ENCODE assay signal across 14 cellular contexts in genomic region chrX:123185714-123186113, GRCh38. TPM values are rescaled to one million over a fixed set of nuclear protein-coding genes. Genes with fewer than 3 reads are reported as not detected.
A peak's percentile ranks its signal among the peaks of the same experiment; 100 is the strongest.
DNase-seq lines count a peak whose midpoint lies in the region; ATAC-seq and TF ChIP-seq lines count a peak whose summit lies in the region.
"Had no signal": no experiment of that assay in that cellular context is flagged by ENCODE, and none has a peak within 500 bp of the region (broad histone marks: within the 10 kb centered on the region; RNA-seq: fewer than 3 reads in every experiment).

No MANE protein-coding gene starts in this region.

- H2AFZ ChIP-seq in ACC112 (ENCODE audit: low read length, unreplicated experiment), result no peak overlapping the region

- H3K27ac ChIP-seq in ACC112 (ENCODE audit: low read depth, low read length) (no peak overlapping the region), HUES48 (ENCODE audit: low read depth, low read length) (no peak overlapping the region), endodermal cell (ENCODE audit: low read depth, low read length) (no peak overlapping the region)
- H3K27ac ChIP-seq: gastrocnemius medialis, testis had no signal

- H3K27me3 Mint-ChIP-seq in endodermal cell (ENCODE audit: insufficient read depth) (peaks cover 45% of the 10 kb centered on the region), neural crest cell (ENCODE audit: low read depth) (peaks cover 47% of the 10 kb centered on the region)

- peaks cover 15% of the 10 kb centered on the region for H3K4me1 ChIP-seq in ACC112 (ENCODE audit: control insufficient read depth, insufficient read depth, low read length, unreplicated experiment)
- peaks cover 32% of the 10 kb centered on the region for H3K4me1 ChIP-seq in HUES48 (ENCODE audit: control insufficient read depth, insufficient read depth, low read length)
- no peaks in the 10 kb centered on the region for H3K4me1 ChIP-seq in endodermal cell (ENCODE audit: control insufficient read depth, insufficient read depth, low read length)
- H3K4me1 ChIP-seq: gastrocnemius medialis, testis had no signal

- TF ChIP-seq POLR2A in GM18505 (IDR thresholded peaks at IDR 0.05; ENCODE audit: borderline replicate concordance, extremely low read depth, insufficient read depth, insufficient read length), result no peak

- H3K36me3 ChIP-seq in ACC112 (ENCODE audit: insufficient read depth, low read length) (no peaks in the 10 kb centered on the region), HUES48 (ENCODE audit: control insufficient read depth, insufficient read depth, low read length) (no peaks in the 10 kb centered on the region), endodermal cell (ENCODE audit: control insufficient read depth, insufficient read depth, low read length) (no peaks in the 10 kb centered on the region)
- H3K36me3 ChIP-seq: gastrocnemius medialis had no signal

- no peak for ATAC-seq in HG02678 (IDR thresholded peaks at IDR 0.05; ENCODE audit: unreplicated experiment)
- no peak for ATAC-seq in GM18505 (IDR thresholded peaks at IDR 0.05; ENCODE audit: unreplicated experiment)
- ATAC-seq: gastrocnemius medialis had no signal

- H3K4me3 ChIP-seq in ACC112 (ENCODE audit: low read depth, low read length) (peak overlapping the region; percentile 85), HUES48 (ENCODE audit: low read depth, low read length) (peak overlapping the region; percentile 81), endodermal cell (ENCODE audit: low read length) (peak overlapping the region; percentile 77)

- peaks cover 49% of the 10 kb centered on the region for H3K9me3 Mint-ChIP-seq in endodermal cell
- H3K9me3 Mint-ChIP-seq in neural crest cell, result no peaks in the 10 kb centered on the region
- H3K9me3 Mint-ChIP-seq: activated B cell treated with CpG ODN at 0.5 μM for 24 hours; dendritic cell treated with granulocyte-macrophage colony-stimulating factor and Interleukin-4, amounts not matched to agents 40 ng/mL and 50 ng/mL, for 4 days had no signal

- H3K27me3 ChIP-seq in ACC112 (ENCODE audit: insufficient read depth, low read length) (no peaks in the 10 kb centered on the region), HUES48 (ENCODE audit: control insufficient read depth, insufficient read depth, low read length) (peaks cover 77% of the 10 kb centered on the region), endodermal cell (ENCODE audit: control insufficient read depth, insufficient read depth, low read length, poor library complexity, severe bottlenecking) (peaks cover 52% of the 10 kb centered on the region)
- H3K27me3 ChIP-seq: testis had no signal

- H3K79me2 ChIP-seq in ACC112 (ENCODE audit: control insufficient read depth, insufficient read depth, low read length, unreplicated experiment), result no peaks in the 10 kb centered on the region

- H3K4me3 Mint-ChIP-seq in endodermal cell, result peak overlapping the region; percentile 66
- H3K4me3 Mint-ChIP-seq in neural crest cell, result peak overlapping the region; percentile 90
- H3K4me3 Mint-ChIP-seq: activated B cell treated with CpG ODN at 0.5 μM for 24 hours; dendritic cell treated with granulocyte-macrophage colony-stimulating factor and Interleukin-4, amounts not matched to agents 40 ng/mL and 50 ng/mL, for 4 days had no signal

- no peak overlapping the region for H3K27ac Mint-ChIP-seq in endodermal cell
- H3K27ac Mint-ChIP-seq in neural crest cell (ENCODE audit: unreplicated experiment), result no peak overlapping the region
- H3K27ac Mint-ChIP-seq: activated B cell treated with CpG ODN at 0.5 μM for 24 hours; activated naive CD8-positive, alpha-beta T cell; dendritic cell treated with granulocyte-macrophage colony-stimulating factor and Interleukin-4, amounts not matched to agents 40 ng/mL and 50 ng/mL, for 4 days; naive B cell had no signal

- H3K36me3 Mint-ChIP-seq in endodermal cell (ENCODE audit: low read depth), result no peaks in the 10 kb centered on the region
- H3K36me3 Mint-ChIP-seq in neural crest cell (ENCODE audit: low read depth), result no peaks in the 10 kb centered on the region
- H3K36me3 Mint-ChIP-seq: activated naive CD8-positive, alpha-beta T cell had no signal

- TF ChIP-seq CTCF in endodermal cell (conservative IDR thresholded peaks at IDR 0.05), result no peak
- TF ChIP-seq CTCF in neural crest cell (conservative IDR thresholded peaks at IDR 0.05), result no peak

- H3K9me3 ChIP-seq in HUES48 (ENCODE audit: control insufficient read depth, insufficient read depth, low read length), result no peaks in the 10 kb centered on the region
- H3K9me3 ChIP-seq in endodermal cell (ENCODE audit: control insufficient read depth, low read length), result no peaks in the 10 kb centered on the region
- H3K9me3 ChIP-seq: gastrocnemius medialis, testis had no signal

- 43% methylated on average over 6 to 8 of the region's 9 CpGs for WGBS in endodermal cell (ENCODE audit: insufficient coverage in 1 of 2, insufficient read length in 1 of 2), 2 experiments

- DNase-seq in endodermal cell (no peak), neural crest cell (ENCODE audit: low read depth, low spot score) (no peak), NCI-H1694 treated with DMSO at 0.1 percent for 48 hours (lab: John Stamatoyannopoulos, UW) (no peak)
- DNase-seq in activated naive CD4-positive, alpha-beta T cell treated with Interleukin-2 at 50 U/mL for 16 hours, result no peak
- DNase-seq: activated B cell treated with CpG ODN at 0.5 μM for 24 hours, gastrocnemius medialis, naive B cell had no signal

- peaks cover 17% of the 10 kb centered on the region for H3K4me1 Mint-ChIP-seq in endodermal cell
- H3K4me1 Mint-ChIP-seq in neural crest cell, result peaks cover 18% of the 10 kb centered on the region

- H3K9ac ChIP-seq in HUES48 (ENCODE audit: low read depth, low read length), result no peak overlapping the region
- no peak overlapping the region for H3K9ac ChIP-seq in endodermal cell (ENCODE audit: extremely low read depth, low read length, poor library complexity, severe bottlenecking)

RNA-seq across cellular contexts. Expression of gene GRIA3, which starts 1.6 kb away (rescaled TPM):
- 10 to 100 TPM in 1 of 2 donors, 1 to 10 TPM in 1; 5.7 to 12.2 TPM for total RNA-seq in endodermal cell
- 5.4 TPM for polyA plus RNA-seq in endodermal cell (2013, experiment 1 of 2)
- polyA plus RNA-seq in endodermal cell (2013, experiment 2 of 2), result 4.3 TPM
- total RNA-seq in neural crest cell, result 1.4 and 2.2 TPM in 2 replicates
- total RNA-seq: activated B cell treated with CpG ODN at 0.5 μM for 24 hours had no signal
